In genomic region chr1:54574158-54574778, GRCh38 we compare ENCODE assay signal across 1 cellular context.
TF ChIP-seq lines count a peak whose summit lies in the region.

No MANE protein-coding gene starts in this region.

TF ChIP-seq in WTC11, 78 proteins besides CTCF, POLR2A, EP300 and RAD21 (continued from another document):
- no peak for TF ChIP-seq AR (CRISPR knock-in tag; IDR thresholded peaks at IDR 0.05)
- TF ChIP-seq ZNF671 (CRISPR knock-in tag; IDR thresholded peaks at IDR 0.05) = no peak
- no peak for TF ChIP-seq ZBTB21 (CRISPR knock-in tag; IDR thresholded peaks at IDR 0.05; ENCODE audit: borderline replicate concordance)
- no peak for TF ChIP-seq MYBL2 (CRISPR knock-in tag; IDR thresholded peaks at IDR 0.05)
- TF ChIP-seq STAT6 (CRISPR knock-in tag; conservative IDR thresholded peaks at IDR 0.05; ENCODE audit: low read depth) = no peak
- no peak for TF ChIP-seq ZNF532 (CRISPR knock-in tag; IDR thresholded peaks at IDR 0.05; ENCODE audit: borderline replicate concordance)
- no peak for TF ChIP-seq JAZF1 (CRISPR knock-in tag; IDR thresholded peaks at IDR 0.05)
